In genomic region chr4:2008921-2009650, GRCh38 we compare ENCODE assay signal across 8 cellular contexts. TPM values are rescaled to one million over a fixed set of nuclear protein-coding genes. Genes with fewer than 3 reads are reported as not detected.
DNase-seq lines count a peak whose midpoint lies in the region; ATAC-seq and TF ChIP-seq lines count a peak whose summit lies in the region.

NELFA (minus strand) TSS chr4:2008974; CDS start chr4:2008959, 15 bp downstream.

- peaks cover 39% of the 10 kb centered on the region for H3K4me1 Mint-ChIP-seq in CD4-positive, alpha-beta T cell (ENCODE audit: low read depth)
- peaks cover 29% of the 10 kb centered on the region for H3K4me1 Mint-ChIP-seq in activated CD4-positive, alpha-beta memory T cell treated with anti-CD3 and anti-CD28 coated beads for 36 hours (ENCODE audit: low read depth)

- H3K4me3 Mint-ChIP-seq in CD4-positive, alpha-beta T cell, result peak within 1 kb of the TSS; percentile 98
- H3K4me3 Mint-ChIP-seq in activated CD4-positive, alpha-beta memory T cell treated with anti-CD3 and anti-CD28 coated beads for 36 hours, result peak within 1 kb of the TSS; percentile 88

- peak within 1 kb of the TSS; percentile 61 to 99 (median 95) for H3K4me3 ChIP-seq in dorsolateral prefrontal cortex
- H3K4me3 ChIP-seq in right lobe of liver, result peak within 1 kb of the TSS; percentile 78 to 92 (median 88)

- peak; percentile 79 for ATAC-seq in CD4-positive, alpha-beta T cell (ENCODE audit: poor library complexity)
- ATAC-seq in GM19438 (IDR thresholded peaks at IDR 0.05; ENCODE audit: low read depth, unreplicated experiment) (peak; percentile 75), HG03571 (IDR thresholded peaks at IDR 0.05; ENCODE audit: unreplicated experiment) (peak; percentile 81), right lobe of liver (peak; percentile 89 to 94 (median 91))

- H3K9me3 Mint-ChIP-seq in CD4-positive, alpha-beta T cell, result no peaks in the 10 kb centered on the region
- H3K9me3 Mint-ChIP-seq in activated CD4-positive, alpha-beta memory T cell treated with anti-CD3 and anti-CD28 coated beads for 36 hours, result no peaks in the 10 kb centered on the region

- no peaks in the 10 kb centered on the region for H3K9me3 ChIP-seq in CD4-positive, alpha-beta T cell (ENCODE audit: control insufficient read depth, low read length)
- H3K9me3 ChIP-seq in right lobe of liver, result no peaks in the 10 kb centered on the region

- no peak for TF ChIP-seq CTCF in CD4-positive, alpha-beta T cell (IDR thresholded peaks at IDR 0.05)
- TF ChIP-seq CTCF in dorsolateral prefrontal cortex (IDR thresholded peaks at IDR 0.05 in 54 of 56, conservative IDR thresholded peaks at IDR 0.05 in 2 of 56; ENCODE audit: low read depth in 1 of 56, partially characterized antibody in 56 of 56) (peak in 53 of 56 donors; percentile 20 to 89 (median 63)), right lobe of liver (IDR thresholded peaks at IDR 0.05) (peak; percentile 31 to 73 (median 42))

- peaks cover 43% of the 10 kb centered on the region for H3K36me3 Mint-ChIP-seq in CD4-positive, alpha-beta T cell (ENCODE audit: low read depth)
- H3K36me3 Mint-ChIP-seq in activated CD4-positive, alpha-beta memory T cell treated with anti-CD3 and anti-CD28 coated beads for 36 hours, result peaks cover 10% of the 10 kb centered on the region

- H3K36me3 ChIP-seq in right lobe of liver, result no peaks in the 10 kb centered on the region

- no CpG with 5 or more reads among the region's 95 CpGs for WGBS in right lobe of liver (ENCODE audit: insufficient coverage, low coverage, low lambda C conversion rate, missing lambda C conversion rate)

- intact Hi-C loops in CD4-positive, alpha-beta T cell (cut with DNase I, micrococcal nuclease), result loop anchor here in 1 of 2 experiments (1.0 to 10.0 kb wide), 10 partner anchors 32 to 1334 kb away; partner anchors contain the start of genes ATP5ME, CFAP99, GRK4 and HTT
- intact Hi-C loops in activated CD4-positive, alpha-beta memory T cell treated with anti-CD3 and anti-CD28 coated beads for 36 hours (cut with micrococcal nuclease), result loop anchor here (1.0 to 10.0 kb wide), 3 partner anchors 137 to 406 kb away; partner anchors contain the start of genes CFAP99, HAUS3, NSD2 and POLN
- intact Hi-C loops in dorsolateral prefrontal cortex (cut with DNase I), result loop anchor here (1.0 to 10.0 kb wide), 7 partner anchors 33 to 956 kb away; partner anchors contain the start of genes GRK4 (in 1 of the 2), HAUS3 (in 1 of the 2), LETM1 (in 1 of the 2) and MXD4 (in 1 of the 2)
- intact Hi-C loops in right lobe of liver (cut with DNase I), result no loop called here

- peak within 1 kb of the TSS; percentile 99 for H3K27ac ChIP-seq in CD4-positive, alpha-beta T cell (ENCODE audit: low read depth, low read length)
- peak within 1 kb of the TSS; percentile 92 to 100 (median 99) for H3K27ac ChIP-seq in dorsolateral prefrontal cortex
- H3K27ac ChIP-seq in right lobe of liver, result peak within 1 kb of the TSS; percentile 91 to 99 (median 99)

- peak; percentile 83 for TF ChIP-seq POLR2A in right lobe of liver (IDR thresholded peaks at IDR 0.05)

- CTCF ChIA-PET in CD4-positive, alpha-beta T cell (lab: Charles Lee), result interaction anchor here (1.1 to 1.2 kb wide), 2 partner anchors 301 to 410 kb away, joined by 3 read pairs; partner anchors contain the start of gene CFAP99
- CTCF ChIA-PET in activated CD4-positive, alpha-beta memory T cell treated with anti-CD3 and anti-CD28 coated beads for 36 hours (lab: Charles Lee), result interaction anchor here (0.6 to 1.6 kb wide), 5 partner anchors 9 to 316 kb away, joined by 3 read pairs; no protein-coding TSS in a partner anchor

- no peaks in the 10 kb centered on the region for H3K27me3 ChIP-seq in CD4-positive, alpha-beta T cell (ENCODE audit: control insufficient read depth, insufficient read depth, low read length)
- no peaks in the 10 kb centered on the region for H3K27me3 ChIP-seq in dorsolateral prefrontal cortex
- H3K27me3 ChIP-seq in right lobe of liver, result no peaks in the 10 kb centered on the region

- POLR2A ChIA-PET in CD4-positive, alpha-beta T cell (lab: Charles Lee), result interaction anchor here (0.5 to 2.2 kb wide), 20 partner anchors 9 to 1077 kb away, joined by 3 to 10 read pairs (median 4); partner anchors contain the start of genes FAM193A, FAM53A, GAK and HAUS3
- POLR2A ChIA-PET in activated CD4-positive, alpha-beta memory T cell treated with anti-CD3 and anti-CD28 coated beads for 36 hours (lab: Charles Lee), result interaction anchor here (0.6 to 1.0 kb wide), 2 partner anchors 16 to 32 kb away, joined by 3 to 4 read pairs; a partner anchor contains a TSS

- peak within 1 kb of the TSS; percentile 95 for H3K27ac Mint-ChIP-seq in CD4-positive, alpha-beta T cell
- peak within 1 kb of the TSS; percentile 87 for H3K27ac Mint-ChIP-seq in activated CD4-positive, alpha-beta memory T cell treated with anti-CD3 and anti-CD28 coated beads for 36 hours

- H3K4me1 ChIP-seq in right lobe of liver, result peaks cover 0 to 14% (median 2%) of the 10 kb centered on the region in 4 donors

- H3K27me3 Mint-ChIP-seq in CD4-positive, alpha-beta T cell, result no peaks in the 10 kb centered on the region
- no peaks in the 10 kb centered on the region for H3K27me3 Mint-ChIP-seq in activated CD4-positive, alpha-beta memory T cell treated with anti-CD3 and anti-CD28 coated beads for 36 hours

- peak; percentile 93 to 96 (median 94) for DNase-seq in CD4-positive, alpha-beta T cell
- DNase-seq in NCI-H774 (lab: John Stamatoyannopoulos, UW), result peak; percentile 95
- peak; percentile 96 for DNase-seq in activated CD4-positive, alpha-beta memory T cell treated with anti-CD3 and anti-CD28 coated beads for 36 hours
- peak; percentile 94 to 97 (median 96) for DNase-seq in dorsolateral prefrontal cortex
- peak; percentile 98 for DNase-seq in right lobe of liver
- peak; percentile 95 for DNase-seq in stimulated activated CD4-positive, alpha-beta T cell treated with anti-CD3 and anti-CD28 coated beads, Interleukin-4, amount 100 ng/mL, for 24 hours

RNA-seq across cellular contexts. Expression of gene NELFA, which starts in this region (rescaled TPM):
- 10 to 100 TPM; 39.9 to 40.1 TPM for total RNA-seq in CD4-positive, alpha-beta T cell
- total RNA-seq in activated CD4-positive, alpha-beta memory T cell treated with anti-CD3 and anti-CD28 coated beads for 36 hours, result 10 to 100 TPM; 39.5 to 41.5 TPM
- total RNA-seq in dorsolateral prefrontal cortex (10 to 100 TPM; 31.6 to 76.1 (median 48.7) TPM), right lobe of liver (10 to 100 TPM in 2 of 6 experiments, 1 to 10 TPM in 4; 6.6 to 14.7 (median 8.7) TPM)

Comparison
In these comparisons a context has a peak if more than half of its experiments do, and no peak if none do; other contexts are left out.
1. Peak in every context shown above with its lines: DNase-seq, ATAC-seq, H3K4me3 ChIP-seq and H3K27ac ChIP-seq.
2. intact Hi-C loops: an anchor here in activated CD4-positive, alpha-beta memory T cell treated with anti-CD3 and anti-CD28 coated beads for 36 hours (1.0 to 10.0 kb wide) and dorsolateral prefrontal cortex (1.0 to 10.0 kb wide); none called in right lobe of liver.